Comparison of ENCODE assay signal across 33 cellular contexts in the genomic region with DNA sequence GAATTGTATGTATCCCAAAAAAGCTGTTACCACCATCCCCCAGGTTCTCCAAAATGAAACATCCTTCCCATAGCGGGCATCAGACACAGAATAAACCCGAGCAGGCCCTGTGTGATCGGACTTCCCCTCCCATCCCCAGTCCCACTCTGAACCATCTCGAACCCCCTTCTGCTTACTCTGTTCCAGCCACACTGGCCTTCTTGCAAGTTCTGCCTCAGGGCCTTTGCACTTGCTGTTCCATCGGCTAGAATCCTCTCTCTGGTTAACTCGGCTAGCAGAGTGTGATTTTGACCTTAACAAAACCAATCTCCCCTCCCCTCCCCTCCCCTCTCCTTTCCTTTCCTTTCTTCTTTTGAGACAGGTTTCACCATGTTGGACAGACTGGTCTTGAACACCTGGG. TPM values are rescaled to one million over a fixed set of nuclear protein-coding genes. Genes with fewer than 3 reads are reported as not detected.
DNase-seq lines count a peak whose midpoint lies in the region; ATAC-seq, FAIRE-seq and TF ChIP-seq lines count a peak whose summit lies in the region.
"Had no signal": no experiment of that assay in that cellular context is flagged by ENCODE, and none has a peak within 500 bp of the region (broad histone marks: within the 10 kb centered on the region; RNA-seq: fewer than 3 reads in every experiment).

No MANE protein-coding gene starts in this region.

- H3K4me2 ChIP-seq in K562 (ENCODE audit: insufficient read depth, low read length) = no peak overlapping the region
- no peak overlapping the region for H3K4me2 ChIP-seq in mesenchymal stem cell (ENCODE audit: low read length, poor library complexity, severe bottlenecking)
- H3K4me2 ChIP-seq: A549; BLaER1; BLaER1 treated with 17β-estradiol and CSF1 and Interleukin-3, amounts not matched to agents 10 nM and 100 nM had no signal

- H3K9me3 ChIP-seq in HEK293 (ENCODE audit: control insufficient read depth, insufficient read depth, low read depth, low read length) (no peaks in the 10 kb centered on the region), K562 (replicated peaks; ENCODE audit: control insufficient read depth, insufficient read depth, low read depth, low read length) (0 out of 2 replicates have a peak, but pooled peaks cover 2% of the 10 kb centered on the region), mesenchymal stem cell (ENCODE audit: control insufficient read depth, low read length) (no peaks in the 10 kb centered on the region), tibial nerve (no peaks in the 10 kb centered on the region), body of pancreas (no peaks in the 10 kb centered on the region)
- H3K9me3 ChIP-seq: A549; BE2C; BLaER1; BLaER1 treated with 17β-estradiol and CSF1 and Interleukin-3, amounts not matched to agents 10 nM and 100 nM had no signal

- no peak for TF ChIP-seq RAD21 in K562 (CRISPR knock-in tag; conservative IDR thresholded peaks at IDR 0.05 in 1 of 2, IDR thresholded peaks at IDR 0.05 in 1 of 2)

- CTCF ChIA-PET in HEK293 (lab: Yijun Ruan, JAX) (interaction anchor here (1.2 kb wide), 1 partner anchor 79 kb away, joined by 3 read pairs; no protein-coding TSS in a partner anchor), K562 (lab: Yijun Ruan, JAX; ENCODE audit: low intra/inter-chr PET ratio) (no interaction called here)

- H3K18ac ChIP-seq in mesenchymal stem cell (ENCODE audit: low read depth in 1 of 2, low read length in 2 of 2) = no peak overlapping the region

- no peak overlapping the region for H3K4me3 ChIP-seq in HEK293 (ENCODE audit: low read depth, low read length)
- H3K4me3 ChIP-seq in K562 = no peak overlapping the region
- H3K4me3 ChIP-seq in mesenchymal stem cell (ENCODE audit: insufficient read depth in 1 of 2, low read depth in 1 of 2, low read length in 2 of 2) = no peak overlapping the region
- H3K4me3 ChIP-seq in H7 (ENCODE audit: insufficient read depth, low read depth, low read length) = no peak overlapping the region
- H3K4me3 ChIP-seq in tibial nerve = no peak overlapping the region
- H3K4me3 ChIP-seq in body of pancreas = no peak overlapping the region
- H3K4me3 ChIP-seq: A549; BLaER1; BLaER1 treated with 17β-estradiol and CSF1 and Interleukin-3, amounts not matched to agents 10 nM and 100 nM had no signal

- H2BK12ac ChIP-seq in mesenchymal stem cell (ENCODE audit: low read length in 2 of 2) = no peak overlapping the region

- 77% methylated on average over 3 of the region's 6 CpGs for WGBS in K562 (ENCODE audit: insufficient coverage, low coverage, missing lambda C conversion rate)
- WGBS in mesenchymal stem cell = 98% methylated on average over 6 of the region's 6 CpGs
- 96 to 98% methylated on average over 6 of the region's 6 CpGs for WGBS in tibial nerve, 2 donors
- 84 to 89% methylated on average over 6 of the region's 6 CpGs for WGBS in body of pancreas, 2 donors

- DNase-seq in K562 (ENCODE audit: extremely low read depth in 1 of 4, low spot score in 3 of 4) (no peak), mesenchymal stem cell (no peak), H7 (no peak), tibial nerve (ENCODE audit: low spot score in 2 of 2) (no peak), body of pancreas (no peak)
- DNase-seq: 8988T; ACHN; AML-193; BE2C; C1 segment of cervical spinal cord; Caco-2; Calu3; CD4-positive, alpha-beta memory T cell; CD4-positive, alpha-beta T cell; CD4-positive, CD25-positive, alpha-beta regulatory T cell; CD8-positive, alpha-beta memory T cell; CD8-positive, alpha-beta T cell; COR-L47; DMS 273 treated with DMSO at 0.1 percent for 48 hours; DMS153; DMS53; DMS79; DMS79 treated with DMSO at 0.1 percent for 48 hours; DND-41; EL had no signal

- H3K36me3 ChIP-seq in HEK293 (ENCODE audit: control insufficient read depth in 2 of 2, insufficient read depth in 1 of 2, low read length in 2 of 2) (peaks cover 13 to 26% of the 10 kb centered on the region in 2 experiments; a peak in 2 of 3 replicates), K562 (ENCODE audit: control insufficient read depth, insufficient read depth, low read length) (peaks cover 30% of the 10 kb centered on the region), mesenchymal stem cell (ENCODE audit: control insufficient read depth in 1 of 2, insufficient read depth in 2 of 2, low read depth in 1 of 2, low read length in 2 of 2) (peaks cover 39 to 46% of the 10 kb centered on the region in 2 experiments), H7 (replicated peaks; ENCODE audit: control insufficient read depth, insufficient read depth, low read length) (peaks cover 9% of the 10 kb centered on the region), tibial nerve (peaks cover 0 to 27% (median 10%) of the 10 kb centered on the region in 3 donors), body of pancreas (replicated peaks in 1 of 2; ENCODE audit: insufficient read depth in 1 of 2, low read depth in 2 of 2) (peaks cover 0 to 2% of the 10 kb centered on the region in 2 donors)

- no peak for TF ChIP-seq POLR2A in K562 (conservative IDR thresholded peaks at IDR 0.05)
- no peak for TF ChIP-seq POLR2A in tibial nerve (IDR thresholded peaks at IDR 0.05)
- no peak for TF ChIP-seq POLR2A in body of pancreas (IDR thresholded peaks at IDR 0.05)

- peaks cover 2% of the 10 kb centered on the region; the same call in 1 of the 3 replicates for H3K79me2 ChIP-seq in K562 (ENCODE audit: control insufficient read depth, insufficient read depth, low read length)

- H2BK5ac ChIP-seq in mesenchymal stem cell (ENCODE audit: low read depth, low read length, poor library complexity, severe bottlenecking) = no peak overlapping the region

- no peak for FAIRE-seq in K562 (lab: Jason Lieb, UNC)
- FAIRE-seq: A204.1, A549, D721Med had no signal

- H3K79me1 ChIP-seq in mesenchymal stem cell (replicated peaks; ENCODE audit: low read length, poor library complexity, severe bottlenecking) = peaks cover 14% of the 10 kb centered on the region

- no peak overlapping the region for H3K14ac ChIP-seq in mesenchymal stem cell (ENCODE audit: low read length in 2 of 2)

- H3K4ac ChIP-seq in mesenchymal stem cell (ENCODE audit: low read depth in 1 of 2, low read length in 2 of 2) = no peak overlapping the region

- H3K27ac ChIP-seq in HEK293 (ENCODE audit: extremely low read depth, low read depth, low read length) (no peak overlapping the region), K562 (ENCODE audit: extremely low read depth, low read depth, low read length) (no peak overlapping the region), mesenchymal stem cell (ENCODE audit: low read length, poor library complexity, severe bottlenecking) (no peak overlapping the region), tibial nerve (no peak overlapping the region), body of pancreas (no peak overlapping the region)
- H3K27ac ChIP-seq: 22Rv1; A549; BLaER1; BLaER1 treated with 17β-estradiol and CSF1 and Interleukin-3, amounts not matched to agents 10 nM and 100 nM; C4-2B had no signal

- TF ChIP-seq EP300 in K562 (IDR thresholded peaks at IDR 0.05; ENCODE audit: low read length) = no peak
- TF ChIP-seq EP300 in tibial nerve (IDR thresholded peaks at IDR 0.05) = no peak

- H2BK15ac ChIP-seq in mesenchymal stem cell (ENCODE audit: low read depth, poor library complexity, severe bottlenecking) = no peak overlapping the region

- peak overlapping the region; percentile 54 for H4K8ac ChIP-seq in mesenchymal stem cell (ENCODE audit: low read length)

- no peaks in the 10 kb centered on the region for H4K20me1 ChIP-seq in K562 (replicated peaks; ENCODE audit: control insufficient read depth, insufficient read depth, low read length)
- H4K20me1 ChIP-seq: BLaER1 had no signal

- H3K27me3 ChIP-seq in K562 (ENCODE audit: control insufficient read depth in 2 of 2, insufficient read depth in 2 of 2, low read length in 2 of 2) (no peaks in the 10 kb centered on the region), mesenchymal stem cell (ENCODE audit: control insufficient read depth in 1 of 2, insufficient read depth in 1 of 2, low read length in 2 of 2) (no peaks in the 10 kb centered on the region), H7 (ENCODE audit: control insufficient read depth, insufficient read depth, low read length) (no peaks in the 10 kb centered on the region), tibial nerve (no peaks in the 10 kb centered on the region), body of pancreas (no peaks in the 10 kb centered on the region)
- H3K27me3 ChIP-seq: BE2C; BLaER1; BLaER1 treated with 17β-estradiol and CSF1 and Interleukin-3, amounts not matched to agents 10 nM and 100 nM had no signal

- no peak overlapping the region for H4K91ac ChIP-seq in mesenchymal stem cell (ENCODE audit: low read length)

- H2AFZ ChIP-seq in K562 (ENCODE audit: low read depth, low read length) (no peak overlapping the region), mesenchymal stem cell (ENCODE audit: low read depth, low read length) (no peak overlapping the region)

- no peak for ATAC-seq in K562
- no peak for ATAC-seq in body of pancreas
- ATAC-seq: A549; CD8-positive, alpha-beta T cell had no signal

- no peak overlapping the region for H2AK5ac ChIP-seq in mesenchymal stem cell (ENCODE audit: low read length, severe bottlenecking)

- H3K9ac ChIP-seq in K562 (ENCODE audit: insufficient read depth in 1 of 2, low read depth in 2 of 2, low read length in 2 of 2) = no peak overlapping the region
- no peak overlapping the region for H3K9ac ChIP-seq in mesenchymal stem cell (ENCODE audit: low read length)
- H3K9ac ChIP-seq: BLaER1; BLaER1 treated with 17β-estradiol and CSF1 and Interleukin-3, amounts not matched to agents 10 nM and 100 nM had no signal

- H2BK120ac ChIP-seq in mesenchymal stem cell (ENCODE audit: low read depth, low read length) = no peak overlapping the region

- BruUV-seq in K562 (replicated peaks; lab: Mats Ljungman, UMichigan) = no TSS peak

- TF ChIP-seq CTCF in HEK293 (tag by site-specific recombination; IDR thresholded peaks at IDR 0.05) (no peak), K562 (IDR thresholded peaks at IDR 0.05 in 2 of 3, conservative IDR thresholded peaks at IDR 0.05 in 1 of 3; ENCODE audit: insufficient read depth in 2 of 3, low read depth in 1 of 3, low read length in 3 of 3) (no peak), tibial nerve (IDR thresholded peaks at IDR 0.05) (no peak), body of pancreas (IDR thresholded peaks at IDR 0.05) (no peak)

- intact Hi-C loops in K562 (cut with micrococcal nuclease) = no loop called here
- intact Hi-C loops in body of pancreas (cut with DNase I) = no loop called here

- H3K23ac ChIP-seq in mesenchymal stem cell (ENCODE audit: low read length in 2 of 2) = no peak overlapping the region

- no peaks in the 10 kb centered on the region for H3K4me1 ChIP-seq in HEK293 (ENCODE audit: control insufficient read depth, insufficient read depth, low read length)
- peaks cover 0 to 3% of the 10 kb centered on the region in 2 experiments; a peak in 2 of 5 replicates for H3K4me1 ChIP-seq in K562 (replicated peaks in 1 of 2; ENCODE audit: control insufficient read depth in 2 of 2, insufficient read depth in 2 of 2, low read length in 2 of 2)
- peaks cover 1% of the 10 kb centered on the region for H3K4me1 ChIP-seq in mesenchymal stem cell (ENCODE audit: control insufficient read depth, insufficient read depth, low read depth, low read length)
- H3K4me1 ChIP-seq in tibial nerve = peaks cover 0 to 39% (median 3%) of the 10 kb centered on the region in 4 donors
- no peaks in the 10 kb centered on the region for H3K4me1 ChIP-seq in body of pancreas
- H3K4me1 ChIP-seq: A549, Caco-2 had no signal

- in situ Hi-C loops in K562 (cut with MboI) = no loop called here

- H3K9me1 ChIP-seq in K562 (ENCODE audit: control insufficient read depth, insufficient read depth, low read length) = no peaks in the 10 kb centered on the region

- POLR2A ChIA-PET in HEK293 (lab: Yijun Ruan, JAX) = no interaction called here
- POLR2A ChIA-PET in K562 (lab: Yijun Ruan, JAX) = interaction anchor here (1.3 to 1.5 kb wide), 2 partner anchors 11 to 50 kb away, joined by 4 read pairs; no protein-coding TSS in a partner anchor

RNA-seq across cellular contexts. Expression of gene AP2S1, which starts 15.7 kb away (rescaled TPM):
- total RNA-seq in K562 (2011; cell fraction: chromatin; rRNA removed; ENCODE audit: low replicate concordance) = 19.6 and 27.0 TPM in 2 replicates
- total RNA-seq in K562 (2011; cell fraction: nucleolus; rRNA removed) = 40.3 and 42.5 TPM in 2 replicates
- total RNA-seq in K562 (2011; cell fraction: nucleoplasm; rRNA removed) = 31.1 and 45.0 TPM in 2 replicates
- total RNA-seq in K562 (2014; rRNA removed) (294 and 338 TPM in 2 replicates), K562 (2014; rRNA removed; fragmentation: Illumina TruSeq; extraction: Trizol) (95.3 and 97.5 TPM in 2 replicates), K562 (2015; rRNA removed; fragmentation: Illumina TruSeq; extraction: Trizol) (131 and 143 TPM in 2 replicates), K562 (2021) (254 and 263 TPM in 2 replicates), tibial nerve (100 to 1,000 TPM in 1 of 4 donors, 10 to 100 TPM in 3; 32.1 to 108 (median 64.6) TPM), body of pancreas (10 to 100 TPM; 32.2 to 49.1 TPM)
- polyA plus RNA-seq in K562 (2011; rRNA removed) (136 and 171 TPM in 2 replicates), K562 (2014; fragmentation: Illumina TruSeq; extraction: Trizol) (118 and 172 TPM in 2 replicates), K562 (2014; fragmentation: Nextera tagmentation; extraction: Ambion mirVana) (10 to 100 TPM; 32.4 to 72.0 TPM), K562 (2014; rRNA removed) (196 and 212 TPM in 2 replicates)
- 201 and 310 TPM in 2 replicates for polyA plus RNA-seq in K562 (2011; cell fraction: cytosol; rRNA removed)
- 91.4 and 98.6 TPM in 2 replicates for polyA plus RNA-seq in K562 (2011; cell fraction: nucleus; rRNA removed)
- 190 and 267 TPM in 2 replicates for polyA plus RNA-seq in K562 (2012)
- polyA minus RNA-seq in K562 (2011; rRNA and poly(A)+ RNA removed) = 57.4 and 64.7 TPM in 2 replicates
- polyA minus RNA-seq in K562 (2011; cell fraction: cytosol; rRNA and poly(A)+ RNA removed) = 73.8 and 86.9 TPM in 2 replicates
- 14.7 and 22.1 TPM in 2 replicates for polyA minus RNA-seq in K562 (2011; cell fraction: nucleus; rRNA and poly(A)+ RNA removed)
- 284 TPM for polyA plus RNA-seq in mesenchymal stem cell (2013, experiment 1 of 2)
- 308 TPM for polyA plus RNA-seq in mesenchymal stem cell (2013, experiment 2 of 2)
- 266 and 318 TPM in 2 replicates for total RNA-seq in H7 (2014; rRNA removed; shearing (Covaris generic))

RNA-seq across cellular contexts. Expression of gene ARHGAP35, which starts 25.8 kb away (rescaled TPM):
- total RNA-seq in K562 (2011; cell fraction: chromatin; rRNA removed; ENCODE audit: low replicate concordance) = 56.5 and 65.8 TPM in 2 replicates
- total RNA-seq in K562 (2011; cell fraction: nucleolus; rRNA removed) = 33.2 and 33.8 TPM in 2 replicates
- 42.5 and 45.8 TPM in 2 replicates for total RNA-seq in K562 (2011; cell fraction: nucleoplasm; rRNA removed)
- total RNA-seq in K562 (2014; rRNA removed) = 10.2 and 13.8 TPM in 2 replicates
- total RNA-seq in K562 (2014; rRNA removed; fragmentation: Illumina TruSeq; extraction: Trizol) = 13.9 TPM in 2 replicates
- total RNA-seq in K562 (2015; rRNA removed; fragmentation: Illumina TruSeq; extraction: Trizol) = 16.0 and 16.2 TPM in 2 replicates
- 24.5 and 26.4 TPM in 2 replicates for total RNA-seq in K562 (2021)
- 9.8 and 10.2 TPM in 2 replicates for polyA plus RNA-seq in K562 (2011; rRNA removed)
- polyA plus RNA-seq in K562 (2011; cell fraction: cytosol; rRNA removed) = 7.1 and 11.1 TPM in 2 replicates
- polyA plus RNA-seq in K562 (2011; cell fraction: nucleus; rRNA removed) = 10.6 and 12.9 TPM in 2 replicates
- 16.8 and 21.4 TPM in 2 replicates for polyA plus RNA-seq in K562 (2012)
- polyA plus RNA-seq in K562 (2014; fragmentation: Illumina TruSeq; extraction: Trizol) = 15.7 and 18.6 TPM in 2 replicates
- polyA plus RNA-seq in K562 (2014; fragmentation: Nextera tagmentation; extraction: Ambion mirVana) = 1 to 10 TPM in 1 of 2 experiments, under 1 TPM in 1; 0.27 to 1.1 TPM
- 7.6 and 9.4 TPM in 2 replicates for polyA plus RNA-seq in K562 (2014; rRNA removed)
- 26.2 and 28.7 TPM in 2 replicates for polyA minus RNA-seq in K562 (2011; rRNA and poly(A)+ RNA removed)
- 16.0 and 16.7 TPM in 2 replicates for polyA minus RNA-seq in K562 (2011; cell fraction: cytosol; rRNA and poly(A)+ RNA removed)
- polyA minus RNA-seq in K562 (2011; cell fraction: nucleus; rRNA and poly(A)+ RNA removed) = 16.4 and 22.9 TPM in 2 replicates
- 40.0 TPM for polyA plus RNA-seq in mesenchymal stem cell (2013, experiment 1 of 2)
- polyA plus RNA-seq in mesenchymal stem cell (2013, experiment 2 of 2) = 36.9 TPM
- total RNA-seq in H7 (2014; rRNA removed; shearing (Covaris generic)) = 23.3 and 26.9 TPM in 2 replicates
- total RNA-seq in tibial nerve = 10 to 100 TPM; 43.3 to 50.3 (median 48.6) TPM
- 10 to 100 TPM; 22.8 to 24.7 TPM for total RNA-seq in body of pancreas

RNA-seq across cellular contexts. Expression of gene SLC1A5, which starts 46.6 kb away (rescaled TPM):
- 143 and 394 TPM in 2 replicates for total RNA-seq in K562 (2011; cell fraction: chromatin; rRNA removed; ENCODE audit: low replicate concordance)
- total RNA-seq in K562 (2011; cell fraction: nucleolus; rRNA removed) = 510 and 601 TPM in 2 replicates
- 377 and 409 TPM in 2 replicates for total RNA-seq in K562 (2011; cell fraction: nucleoplasm; rRNA removed)
- total RNA-seq in K562 (2014; rRNA removed) = 257 and 266 TPM in 2 replicates
- 77.5 and 94.9 TPM in 2 replicates for total RNA-seq in K562 (2014; rRNA removed; fragmentation: Illumina TruSeq; extraction: Trizol)
- 113 and 122 TPM in 2 replicates for total RNA-seq in K562 (2015; rRNA removed; fragmentation: Illumina TruSeq; extraction: Trizol)
- total RNA-seq in K562 (2021) = 398 and 417 TPM in 2 replicates
- polyA plus RNA-seq in K562 (2011; rRNA removed) = 134 and 227 TPM in 2 replicates
- polyA plus RNA-seq in K562 (2011; cell fraction: cytosol; rRNA removed) = 233 and 332 TPM in 2 replicates
- 141 and 179 TPM in 2 replicates for polyA plus RNA-seq in K562 (2011; cell fraction: nucleus; rRNA removed)
- polyA plus RNA-seq in K562 (2012) = 221 and 421 TPM in 2 replicates
- 250 and 336 TPM in 2 replicates for polyA plus RNA-seq in K562 (2014; fragmentation: Illumina TruSeq; extraction: Trizol)
- polyA plus RNA-seq in K562 (2014; fragmentation: Nextera tagmentation; extraction: Ambion mirVana) = 10 to 100 TPM; 31.2 to 42.0 TPM
- 169 and 256 TPM in 2 replicates for polyA plus RNA-seq in K562 (2014; rRNA removed)
- polyA minus RNA-seq in K562 (2011; rRNA and poly(A)+ RNA removed) = 150 and 164 TPM in 2 replicates
- 145 and 162 TPM in 2 replicates for polyA minus RNA-seq in K562 (2011; cell fraction: cytosol; rRNA and poly(A)+ RNA removed)
- 58.6 and 64.8 TPM in 2 replicates for polyA minus RNA-seq in K562 (2011; cell fraction: nucleus; rRNA and poly(A)+ RNA removed)
- 164 TPM for polyA plus RNA-seq in mesenchymal stem cell (2013, experiment 1 of 2)
- polyA plus RNA-seq in mesenchymal stem cell (2013, experiment 2 of 2) = 163 TPM
- 156 and 203 TPM in 2 replicates for total RNA-seq in H7 (2014; rRNA removed; shearing (Covaris generic))
- 100 to 1,000 TPM in 1 of 4 donors, 10 to 100 TPM in 3; 76.8 to 107 (median 83.4) TPM for total RNA-seq in tibial nerve
- 10 to 100 TPM; 31.4 to 39.2 TPM for total RNA-seq in body of pancreas
